11 cellular contexts compared by ENCODE assay signal in the genomic region with DNA sequence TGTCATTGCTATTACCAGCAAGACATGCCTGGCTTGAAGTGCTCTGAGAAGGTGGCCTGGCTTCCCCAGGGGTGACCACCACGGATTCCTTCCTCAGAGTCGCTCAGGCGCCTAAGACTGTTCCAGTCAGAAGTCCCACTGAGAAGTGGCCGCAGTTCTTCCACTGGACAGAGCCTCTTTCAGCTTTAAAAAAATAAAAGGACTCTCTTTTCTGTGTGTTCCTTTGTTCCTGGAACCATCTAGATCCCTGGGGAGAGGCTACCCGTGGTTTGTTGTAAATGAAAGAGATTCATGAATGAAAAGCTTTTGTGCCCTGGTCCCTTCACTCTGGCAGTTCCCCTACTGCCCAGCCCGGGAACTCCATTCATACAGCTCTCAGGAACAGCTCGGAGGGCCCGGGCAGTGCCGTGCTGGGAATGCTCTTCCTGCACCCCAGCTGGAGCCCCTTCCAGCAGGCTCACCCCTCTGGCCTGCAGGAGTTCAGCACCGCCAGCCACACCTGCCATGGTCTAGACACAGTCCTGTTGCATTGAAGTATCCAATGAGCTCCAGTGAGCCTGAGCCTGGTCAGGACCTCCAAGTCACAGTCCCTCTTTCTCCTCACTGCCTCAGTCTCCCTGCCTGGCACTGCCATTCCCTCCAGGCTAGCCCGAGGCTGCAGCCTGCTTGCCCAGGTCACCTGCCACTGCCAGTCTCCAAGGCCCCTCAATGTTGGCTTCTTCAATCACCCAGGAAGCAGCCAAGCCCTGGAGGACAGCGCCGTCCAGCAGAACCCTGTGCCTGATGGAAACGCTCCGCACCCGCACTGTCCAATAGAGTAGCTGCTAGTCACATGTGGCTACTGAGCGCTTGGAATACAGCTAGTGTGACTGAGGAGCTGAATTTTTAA.
DNase-seq lines count a peak whose midpoint lies in the region; ATAC-seq lines count a peak whose summit lies in the region.
"Had no signal": no experiment of that assay in that cellular context is flagged by ENCODE, and none has a peak within 500 bp of the region (broad histone marks: within the 10 kb centered on the region; RNA-seq: fewer than 3 reads in every experiment).

No MANE protein-coding gene starts in this region.

- intact Hi-C loops in posterior cingulate gyrus (cut with DNase I): no loop called here

- DNase-seq in DMS53 (lab: John Stamatoyannopoulos, UW) (peak; percentile 31), DMS53 treated with DMSO at 0.1 percent for 48 hours (lab: John Stamatoyannopoulos, UW; ENCODE audit: unreplicated experiment) (no peak), NCI-H345 treated with DMSO at 0.1 percent for 48 hours (lab: John Stamatoyannopoulos, UW; ENCODE audit: unreplicated experiment) (peak; percentile 97), posterior cingulate gyrus (peak in 8 of 10 donors; percentile 38 to 92 (median 48)), HuH-7.5 (ENCODE audit: low spot score) (no peak)
- no peak for DNase-seq in stimulated activated CD4-positive, alpha-beta T cell treated with anti-CD3 and anti-CD28 coated beads, Interleukin-12 subunit alpha, Interleukin-12 subunit beta, amount 100 ng/mL, for 4 hours
- no peak for DNase-seq in activated CD4-positive, alpha-beta T cell treated with anti-CD3 and anti-CD28 coated beads for 48 hours
- DNase-seq: 8988T; activated CD4-positive, alpha-beta T cell treated with anti-CD3 and anti-CD28 coated beads, Interleukin-2, amount 50 U/mL, for 48 hours; effector memory CD4-positive, alpha-beta T cell had no signal

- ATAC-seq in esophagus mucosa: peak; percentile 10

Comparison
In these comparisons a context has a peak if more than half of its experiments do, and no peak if none do; other contexts are left out.
1. DNase-seq: peak in DMS53 (single experiment), NCI-H345 treated with DMSO at 0.1 percent for 48 hours (single experiment) and posterior cingulate gyrus (8 of 10); none in DMS53 treated with DMSO at 0.1 percent for 48 hours (single experiment), stimulated activated CD4-positive, alpha-beta T cell treated with anti-CD3 and anti-CD28 coated beads, Interleukin-12 subunit alpha, Interleukin-12 subunit beta, amount 100 ng/mL, for 4 hours (single experiment), HuH-7.5 (single experiment) and activated CD4-positive, alpha-beta T cell treated with anti-CD3 and anti-CD28 coated beads for 48 hours (single experiment).